ENCODE assay signal across 26 cellular contexts in genomic region chr5:176594554-176594953, GRCh38. TPM values are rescaled to one million over a fixed set of nuclear protein-coding genes. Genes with fewer than 3 reads are reported as not detected.
DNase-seq lines count a peak whose midpoint lies in the region; ATAC-seq and TF ChIP-seq lines count a peak whose summit lies in the region.
"Had no signal": no experiment of that assay in that cellular context is flagged by ENCODE, and none has a peak within 500 bp of the region (broad histone marks: within the 10 kb centered on the region; RNA-seq: fewer than 3 reads in every experiment).

No MANE protein-coding gene starts in this region.

- peaks cover 4% of the 10 kb centered on the region for H3K27me3 Mint-ChIP-seq in activated T-helper 2 cell treated with anti-CD3 and anti-CD28 coated beads, Interferon-gamma antibody, Interleukin-2, Interleukin-4, amounts not matched to agents 10 μg/mL and 5 μg/mL and 100 μg/mL, durations not matched to agents 14 hours and 24 hours and 36 hours (ENCODE audit: low read depth)
- no peaks in the 10 kb centered on the region for H3K27me3 Mint-ChIP-seq in neural crest cell (ENCODE audit: low read depth)
- H3K27me3 Mint-ChIP-seq: CD4-positive, CD25-positive, alpha-beta regulatory T cell had no signal

- POLR2A ChIA-PET in Panc1 (lab: Charles Lee): interaction anchor here (0.6 kb wide), 1 partner anchor 273 kb away, joined by 9 read pairs; no protein-coding TSS in a partner anchor

- BruUV-seq in Panc1 (replicated peaks; lab: Mats Ljungman, UMichigan): no TSS peak

- no peak overlapping the region for H3K4me3 Mint-ChIP-seq in activated T-helper 2 cell treated with anti-CD3 and anti-CD28 coated beads, Interferon-gamma antibody, Interleukin-2, Interleukin-4, amounts not matched to agents 10 μg/mL and 5 μg/mL and 100 μg/mL, durations not matched to agents 14 hours and 24 hours and 36 hours (ENCODE audit: low read depth)
- no peak overlapping the region for H3K4me3 Mint-ChIP-seq in neural crest cell
- H3K4me3 Mint-ChIP-seq in stimulated activated effector memory CD8-positive, alpha-beta T cell treated with anti-CD3 and anti-CD28 coated beads, Interleukin-12 subunit alpha, Interleukin-12 subunit beta, amount 100 ng/mL, for 72 hours: peak overlapping the region; percentile 27
- H3K4me3 Mint-ChIP-seq: GM23338, HFFc6 had no signal

- H3K36me3 ChIP-seq in Panc1 (ENCODE audit: control insufficient read depth, insufficient read depth, low read length) (no peaks in the 10 kb centered on the region), aorta (ENCODE audit: control insufficient read depth in 1 of 2, insufficient read depth in 2 of 2, low read length in 1 of 2) (no peaks in the 10 kb centered on the region)

- H3K27me3 ChIP-seq in Panc1 (ENCODE audit: control insufficient read depth, insufficient read depth, low read length): no peaks in the 10 kb centered on the region
- H3K27me3 ChIP-seq in aorta (ENCODE audit: control insufficient read depth in 1 of 2, insufficient read depth in 2 of 2, low read length in 1 of 2): no peaks in the 10 kb centered on the region
- H3K27me3 ChIP-seq: BE2C had no signal

- peak overlapping the region; percentile 7 for H3K27ac Mint-ChIP-seq in activated T-helper 2 cell treated with anti-CD3 and anti-CD28 coated beads, Interferon-gamma antibody, Interleukin-2, Interleukin-4, amounts not matched to agents 10 μg/mL and 5 μg/mL and 100 μg/mL, durations not matched to agents 14 hours and 24 hours and 36 hours
- H3K27ac Mint-ChIP-seq in neural crest cell (ENCODE audit: unreplicated experiment): peak overlapping the region; percentile 75
- H3K27ac Mint-ChIP-seq in stimulated activated effector memory CD8-positive, alpha-beta T cell treated with anti-CD3 and anti-CD28 coated beads, Interleukin-12 subunit alpha, Interleukin-12 subunit beta, amount 100 ng/mL, for 72 hours: no peak overlapping the region
- H3K27ac Mint-ChIP-seq: GM23338, HFFc6 had no signal

- 87 to 88% methylated on average over 8 of the region's 8 CpGs for WGBS in aorta, 2 donors

- H3K36me3 Mint-ChIP-seq in activated T-helper 2 cell treated with anti-CD3 and anti-CD28 coated beads, Interferon-gamma antibody, Interleukin-2, Interleukin-4, amounts not matched to agents 10 μg/mL and 5 μg/mL and 100 μg/mL, durations not matched to agents 14 hours and 24 hours and 36 hours (ENCODE audit: low read depth): no peaks in the 10 kb centered on the region
- H3K36me3 Mint-ChIP-seq in neural crest cell (ENCODE audit: low read depth): peaks cover 12% of the 10 kb centered on the region
- no peaks in the 10 kb centered on the region for H3K36me3 Mint-ChIP-seq in stimulated activated effector memory CD8-positive, alpha-beta T cell treated with anti-CD3 and anti-CD28 coated beads, Interleukin-12 subunit alpha, Interleukin-12 subunit beta, amount 100 ng/mL, for 72 hours
- H3K36me3 Mint-ChIP-seq: CD4-positive, CD25-positive, alpha-beta regulatory T cell; CD8-positive, alpha-beta memory T cell had no signal

- CTCF ChIA-PET in Panc1 (lab: Charles Lee): no interaction called here

- no peak overlapping the region for H3K4me3 ChIP-seq in Panc1 (ENCODE audit: low read depth in 2 of 2, low read length in 2 of 2)
- H3K4me3 ChIP-seq in aorta (ENCODE audit: low read length in 2 of 2): no peak overlapping the region
- H3K4me3 ChIP-seq: GM12878, GM23338 had no signal

- H3K27ac ChIP-seq in Panc1 (ENCODE audit: low read length) (no peak overlapping the region), aorta (ENCODE audit: low read depth in 1 of 2, low read length in 2 of 2) (no peak overlapping the region)
- H3K27ac ChIP-seq: HL-60 had no signal

- DNase-seq in Panc1 (ENCODE audit: low read depth, low spot score) (no peak), neural crest cell (ENCODE audit: low read depth, low spot score) (no peak), SK-N-DZ (ENCODE audit: low spot score) (no peak), aorta (no peak)
- DNase-seq in activated T-helper 2 cell treated with anti-CD3 and anti-CD28 coated beads, Interferon-gamma antibody, Interleukin-2, Interleukin-4, amounts not matched to agents 10 μg/mL and 5 μg/mL and 100 μg/mL, durations not matched to agents 14 hours and 24 hours and 36 hours (ENCODE audit: low spot score): no peak
- no peak for DNase-seq in stimulated activated effector memory CD8-positive, alpha-beta T cell treated with anti-CD3 and anti-CD28 coated beads, Interleukin-12 subunit alpha, Interleukin-12 subunit beta, amount 100 ng/mL, for 72 hours (ENCODE audit: low spot score in 2 of 2)
- DNase-seq: ACHN; BE2C; C1 segment of cervical spinal cord; CD4-positive, CD25-positive, alpha-beta regulatory T cell; CD8-positive, alpha-beta memory T cell; COR-L47; DMS 273 treated with DMSO at 0.1 percent for 48 hours; DMS53; DND-41; EL; H7; HFFc6 had no signal

- intact Hi-C loops in Panc1 (cut with micrococcal nuclease; ENCODE audit: unreplicated experiment): no loop called here
- intact Hi-C loops in activated T-helper 2 cell treated with anti-CD3 and anti-CD28 coated beads, Interferon-gamma antibody, Interleukin-2, Interleukin-4, amounts not matched to agents 10 μg/mL and 5 μg/mL and 100 μg/mL, durations not matched to agents 14 hours and 24 hours and 36 hours (cut with micrococcal nuclease): no loop called here
- intact Hi-C loops in aorta (cut with DNase I): no loop called here

- no peaks in the 10 kb centered on the region for H3K4me1 Mint-ChIP-seq in activated T-helper 2 cell treated with anti-CD3 and anti-CD28 coated beads, Interferon-gamma antibody, Interleukin-2, Interleukin-4, amounts not matched to agents 10 μg/mL and 5 μg/mL and 100 μg/mL, durations not matched to agents 14 hours and 24 hours and 36 hours (ENCODE audit: low read depth)
- H3K4me1 Mint-ChIP-seq in neural crest cell: peaks cover 12% of the 10 kb centered on the region
- H3K4me1 Mint-ChIP-seq in stimulated activated effector memory CD8-positive, alpha-beta T cell treated with anti-CD3 and anti-CD28 coated beads, Interleukin-12 subunit alpha, Interleukin-12 subunit beta, amount 100 ng/mL, for 72 hours: peaks cover 17% of the 10 kb centered on the region
- H3K4me1 Mint-ChIP-seq: GM23338 had no signal

- H3K4me1 ChIP-seq in Panc1 (ENCODE audit: control insufficient read depth, insufficient read depth, low read length) (no peaks in the 10 kb centered on the region), aorta (ENCODE audit: control insufficient read depth in 1 of 2, insufficient read depth in 2 of 2, low read length in 2 of 2) (no peaks in the 10 kb centered on the region)
- H3K4me1 ChIP-seq: BE2C had no signal

- no peaks in the 10 kb centered on the region for H3K9me3 Mint-ChIP-seq in activated T-helper 2 cell treated with anti-CD3 and anti-CD28 coated beads, Interferon-gamma antibody, Interleukin-2, Interleukin-4, amounts not matched to agents 10 μg/mL and 5 μg/mL and 100 μg/mL, durations not matched to agents 14 hours and 24 hours and 36 hours
- no peaks in the 10 kb centered on the region for H3K9me3 Mint-ChIP-seq in neural crest cell
- no peaks in the 10 kb centered on the region for H3K9me3 Mint-ChIP-seq in stimulated activated effector memory CD8-positive, alpha-beta T cell treated with anti-CD3 and anti-CD28 coated beads, Interleukin-12 subunit alpha, Interleukin-12 subunit beta, amount 100 ng/mL, for 72 hours
- H3K9me3 Mint-ChIP-seq: CD8-positive, alpha-beta memory T cell had no signal

- H3K9me3 ChIP-seq in Panc1 (ENCODE audit: control insufficient read depth, insufficient read depth, low read depth, low read length): no peaks in the 10 kb centered on the region
- H3K9me3 ChIP-seq in aorta (ENCODE audit: control insufficient read depth, low read length): no peaks in the 10 kb centered on the region
- H3K9me3 ChIP-seq: BE2C had no signal

- ATAC-seq in Panc1 (0 out of 2 replicates have a peak, but pooled peaks have one; percentile 20), GM18907 (IDR thresholded peaks at IDR 0.05; ENCODE audit: unreplicated experiment) (no peak), aorta (ENCODE audit: low FRiP score) (no peak)
- ATAC-seq in stimulated activated effector memory CD8-positive, alpha-beta T cell treated with anti-CD3 and anti-CD28 coated beads, Interleukin-12 subunit alpha, Interleukin-12 subunit beta, amount 100 ng/mL, for 72 hours: no peak
- ATAC-seq: GM12878, GM23338, HCT116 had no signal

- in situ Hi-C loops in Panc1 (cut with HindIII; ENCODE audit: low pct_unique_long_range_greater_than_20kb, low sequenced_read_pairs): no loop called here

- TF ChIP-seq CTCF in Panc1 (IDR thresholded peaks at IDR 0.05) (no peak), neural crest cell (conservative IDR thresholded peaks at IDR 0.05) (no peak)

RNA-seq across cellular contexts. Expression of gene GPRIN1, which starts 15.4 kb away (rescaled TPM):
- total RNA-seq in Panc1 (2021; ENCODE audit: unreplicated experiment) (18.9 TPM), neural crest cell (35.9 and 39.0 TPM in 2 replicates), aorta (under 1 TPM; 0.81 to 0.87 TPM)
- 12.7 TPM for polyA plus RNA-seq in Panc1 (2012; ENCODE audit: insufficient read length)
- 3.0 and 3.6 TPM in 2 replicates for total RNA-seq in activated T-helper 2 cell treated with anti-CD3 and anti-CD28 coated beads, Interferon-gamma antibody, Interleukin-2, Interleukin-4, amounts not matched to agents 10 μg/mL and 5 μg/mL and 100 μg/mL, durations not matched to agents 14 hours and 24 hours and 36 hours
- polyA plus RNA-seq in SK-N-DZ (2014; cell fraction: cytosol; rRNA removed): 61.6 and 68.7 TPM in 2 replicates
- 25.8 and 29.2 TPM in 2 replicates for polyA plus RNA-seq in SK-N-DZ (2014; cell fraction: nucleus; rRNA removed)
- polyA plus RNA-seq in aorta: under 1 TPM; 0.15 to 0.50 TPM

RNA-seq across cellular contexts. Expression of gene SNCB, which starts 35.8 kb away (rescaled TPM):
- total RNA-seq in Panc1 (2021; ENCODE audit: unreplicated experiment) (0.77 TPM), neural crest cell (0.40 and 0.96 TPM in 2 replicates), aorta (not detected)
- polyA plus RNA-seq in Panc1 (2012; ENCODE audit: insufficient read length): 0.62 TPM
- total RNA-seq in activated T-helper 2 cell treated with anti-CD3 and anti-CD28 coated beads, Interferon-gamma antibody, Interleukin-2, Interleukin-4, amounts not matched to agents 10 μg/mL and 5 μg/mL and 100 μg/mL, durations not matched to agents 14 hours and 24 hours and 36 hours: not detected in 2 replicates
- polyA plus RNA-seq in SK-N-DZ (2014; cell fraction: cytosol; rRNA removed): 1.9 and 2.7 TPM in 2 replicates
- polyA plus RNA-seq in SK-N-DZ (2014; cell fraction: nucleus; rRNA removed): 0.81 and 2.3 TPM in 2 replicates
- polyA plus RNA-seq in aorta: not detected
- total RNA-seq: A172; CD4-positive, CD25-positive, alpha-beta regulatory T cell; CD8-positive, alpha-beta memory T cell; GM12878; HFFc6 had no signal
- polyA plus RNA-seq: CD4-positive, CD25-positive, alpha-beta regulatory T cell; CD8-positive, alpha-beta memory T cell had no signal

RNA-seq across cellular contexts. Expression of gene EIF4E1B, which starts 35.9 kb away (rescaled TPM):
- not detected for total RNA-seq in Panc1 (2021; ENCODE audit: unreplicated experiment)
- polyA plus RNA-seq in Panc1 (2012; ENCODE audit: insufficient read length): not detected
- total RNA-seq in activated T-helper 2 cell treated with anti-CD3 and anti-CD28 coated beads, Interferon-gamma antibody, Interleukin-2, Interleukin-4, amounts not matched to agents 10 μg/mL and 5 μg/mL and 100 μg/mL, durations not matched to agents 14 hours and 24 hours and 36 hours: not detected in 2 replicates
- total RNA-seq in neural crest cell: not detected in 2 replicates
- not detected in 2 replicates for polyA plus RNA-seq in SK-N-DZ (2014; cell fraction: cytosol; rRNA removed)
- polyA plus RNA-seq in SK-N-DZ (2014; cell fraction: nucleus; rRNA removed): not detected in 2 replicates
- total RNA-seq in aorta: not detected
- not detected for polyA plus RNA-seq in aorta
- total RNA-seq: A172; CD4-positive, CD25-positive, alpha-beta regulatory T cell; CD8-positive, alpha-beta memory T cell; G401; GM12878; HFFc6; HT1080 had no signal
- polyA plus RNA-seq: CD4-positive, CD25-positive, alpha-beta regulatory T cell; CD8-positive, alpha-beta memory T cell; GM12878; GM23338 had no signal

RNA-seq across cellular contexts. Expression of gene CDHR2, which starts 45.4 kb away (rescaled TPM):
- total RNA-seq in Panc1 (2021; ENCODE audit: unreplicated experiment) (0.72 TPM), neural crest cell (not detected in 2 replicates), aorta (not detected)
- polyA plus RNA-seq in Panc1 (2012; ENCODE audit: insufficient read length): 1.8 TPM
- total RNA-seq in activated T-helper 2 cell treated with anti-CD3 and anti-CD28 coated beads, Interferon-gamma antibody, Interleukin-2, Interleukin-4, amounts not matched to agents 10 μg/mL and 5 μg/mL and 100 μg/mL, durations not matched to agents 14 hours and 24 hours and 36 hours: 0.30 and 0.64 TPM in 2 replicates
- polyA plus RNA-seq in SK-N-DZ (2014; cell fraction: cytosol; rRNA removed): 0.24 and 0.45 TPM in 2 replicates
- 0.33 and 1.3 TPM in 2 replicates for polyA plus RNA-seq in SK-N-DZ (2014; cell fraction: nucleus; rRNA removed)
- polyA plus RNA-seq in aorta: 10 to 100 TPM in 1 of 2 donors, under 1 TPM in 1; 0.08 to 21.5 TPM
- total RNA-seq: A172, G401, GM23338, HFFc6, HT1080 had no signal
- polyA plus RNA-seq: CD4-positive, CD25-positive, alpha-beta regulatory T cell; CD8-positive, alpha-beta memory T cell; GM23338 had no signal

RNA-seq across cellular contexts. Expression of gene TSPAN17, which starts 52.7 kb away (rescaled TPM):
- total RNA-seq in Panc1 (2021; ENCODE audit: unreplicated experiment) (64.7 TPM), neural crest cell (38.8 and 40.9 TPM in 2 replicates), aorta (10 to 100 TPM; 17.9 to 22.9 TPM)
- polyA plus RNA-seq in Panc1 (2012; ENCODE audit: insufficient read length): 61.7 TPM
- 32.7 and 33.9 TPM in 2 replicates for total RNA-seq in activated T-helper 2 cell treated with anti-CD3 and anti-CD28 coated beads, Interferon-gamma antibody, Interleukin-2, Interleukin-4, amounts not matched to agents 10 μg/mL and 5 μg/mL and 100 μg/mL, durations not matched to agents 14 hours and 24 hours and 36 hours
- 22.4 and 22.7 TPM in 2 replicates for polyA plus RNA-seq in SK-N-DZ (2014; cell fraction: cytosol; rRNA removed)
- polyA plus RNA-seq in SK-N-DZ (2014; cell fraction: nucleus; rRNA removed): 43.2 and 45.4 TPM in 2 replicates
- 10 to 100 TPM; 13.9 to 21.1 TPM for polyA plus RNA-seq in aorta
